ENCODE assay signal across 9 cellular contexts in genomic region chr15:71752604-71753289, GRCh38. TPM values are rescaled to one million over a fixed set of nuclear protein-coding genes. Genes with fewer than 3 reads are reported as not detected.
DNase-seq lines count a peak whose midpoint lies in the region; ATAC-seq and TF ChIP-seq lines count a peak whose summit lies in the region.
"Had no signal": no experiment of that assay in that cellular context is flagged by ENCODE, and none has a peak within 500 bp of the region (broad histone marks: within the 10 kb centered on the region; RNA-seq: fewer than 3 reads in every experiment).

No MANE protein-coding gene starts in this region.

- H3K27ac ChIP-seq in AG04450 (ENCODE audit: low read depth, low read length) (peak overlapping the region; percentile 22), OCI-LY1 (ENCODE audit: low read depth, low read length, poor library complexity, severe bottlenecking) (no peak overlapping the region), endodermal cell (ENCODE audit: low read depth, low read length) (no peak overlapping the region)

- H3K36me3 Mint-ChIP-seq in endodermal cell (ENCODE audit: low read depth): no peaks in the 10 kb centered on the region

- 71 to 82% methylated on average over 9 to 11 of the region's 11 CpGs for WGBS in endodermal cell (ENCODE audit: insufficient coverage in 1 of 2, insufficient read length in 1 of 2), 2 experiments

- no peak for ATAC-seq in HG02938 (IDR thresholded peaks at IDR 0.05; ENCODE audit: unreplicated experiment)
- no peak for ATAC-seq in HG02759 (IDR thresholded peaks at IDR 0.05; ENCODE audit: unreplicated experiment)

- TF ChIP-seq CTCF in AG04450 (IDR thresholded peaks at IDR 0.05; ENCODE audit: low read depth, low read length) (peak; percentile 47), GM12864 (IDR thresholded peaks at IDR 0.05; ENCODE audit: low read depth, low read length, missing control alignments) (peak; percentile 46), OCI-LY1 (IDR thresholded peaks at IDR 0.05; ENCODE audit: low read length) (peak; percentile 45; the same call in 1 of the 2 replicates), endodermal cell (conservative IDR thresholded peaks at IDR 0.05) (peak; percentile 83)

- H3K4me1 ChIP-seq in OCI-LY1 (ENCODE audit: insufficient read depth, low read length, severe bottlenecking) (no peaks in the 10 kb centered on the region), endodermal cell (ENCODE audit: control insufficient read depth, insufficient read depth, low read length) (no peaks in the 10 kb centered on the region)

- H3K9ac ChIP-seq in OCI-LY1 (ENCODE audit: low read length) (no peak overlapping the region), endodermal cell (ENCODE audit: extremely low read depth, low read length, poor library complexity, severe bottlenecking) (no peak overlapping the region)

- H3K9me3 ChIP-seq in AG04450 (ENCODE audit: control insufficient read depth, insufficient read depth, low read length) (peaks cover 6% of the 10 kb centered on the region), OCI-LY1 (ENCODE audit: low read length) (no peaks in the 10 kb centered on the region), endodermal cell (ENCODE audit: control insufficient read depth, low read length) (peaks cover 11% of the 10 kb centered on the region)

- CTCF ChIA-PET in AG04450 (lab: Charles Lee): interaction anchor here (0.6 to 3.9 kb wide), 13 partner anchors 9 to 404 kb away, joined by 3 to 60 read pairs (median 4); no protein-coding TSS in a partner anchor

- H3K9me3 Mint-ChIP-seq in endodermal cell: no peaks in the 10 kb centered on the region

- H3K9me2 ChIP-seq in OCI-LY1 (ENCODE audit: low read depth, low read length): no peaks in the 10 kb centered on the region

- no peaks in the 10 kb centered on the region for H3K36me3 ChIP-seq in OCI-LY1 (ENCODE audit: insufficient read depth, low read length)
- H3K36me3 ChIP-seq in endodermal cell (ENCODE audit: control insufficient read depth, insufficient read depth, low read length): no peaks in the 10 kb centered on the region

- peaks cover 1% of the 10 kb centered on the region for H3K4me1 Mint-ChIP-seq in endodermal cell

- POLR2A ChIA-PET in AG04450 (lab: Yijun Ruan, JAX): interaction anchor here (1.0 to 1.2 kb wide), 2 partner anchors 9 to 20 kb away, joined by 3 to 5 read pairs; no protein-coding TSS in a partner anchor

- no peak overlapping the region for H2AFZ ChIP-seq in OCI-LY1 (ENCODE audit: low read length)

- no peak overlapping the region for H3K4me3 ChIP-seq in AG04450 (ENCODE audit: low read depth, low read length)
- H3K4me3 ChIP-seq in GM12864 (ENCODE audit: low read depth, low read length): no peak overlapping the region
- no peak overlapping the region for H3K4me3 ChIP-seq in OCI-LY1 (ENCODE audit: low read depth, low read length, poor library complexity, severe bottlenecking)
- no peak overlapping the region for H3K4me3 ChIP-seq in endodermal cell (ENCODE audit: low read length)

- no peaks in the 10 kb centered on the region for H4K20me1 ChIP-seq in OCI-LY1 (ENCODE audit: insufficient read depth, low read length)

- H3K27ac Mint-ChIP-seq in endodermal cell: no peak overlapping the region

- H3K4me3 Mint-ChIP-seq in endodermal cell: no peak overlapping the region

- DNase-seq in AG04450 (ENCODE audit: low read depth, low spot score): peak; percentile 46
- no peak for DNase-seq in GM12864 (ENCODE audit: low read depth)
- DNase-seq in endodermal cell: peak; percentile 78
- DNase-seq in pons (ENCODE audit: low spot score): peak; percentile 26
- no peak for DNase-seq in NCI-H345 treated with DMSO at 0.1 percent for 48 hours (lab: John Stamatoyannopoulos, UW; ENCODE audit: unreplicated experiment)
- DNase-seq: left cardiac atrium had no signal

- no peak overlapping the region for H3K4me2 ChIP-seq in OCI-LY1 (ENCODE audit: low read length)

- no peaks in the 10 kb centered on the region for H3K27me3 Mint-ChIP-seq in endodermal cell (ENCODE audit: insufficient read depth)

- H3F3A ChIP-seq in OCI-LY1 (ENCODE audit: insufficient read depth, low read length): no peaks in the 10 kb centered on the region

- H3K79me2 ChIP-seq in OCI-LY1 (ENCODE audit: insufficient read depth, low read length): no peaks in the 10 kb centered on the region

- no peaks in the 10 kb centered on the region for H3K27me3 ChIP-seq in AG04450 (ENCODE audit: control insufficient read depth, insufficient read depth, low read length)
- H3K27me3 ChIP-seq in OCI-LY1 (ENCODE audit: insufficient read depth, low read length): no peaks in the 10 kb centered on the region
- no peaks in the 10 kb centered on the region for H3K27me3 ChIP-seq in endodermal cell (ENCODE audit: control insufficient read depth, insufficient read depth, low read length, poor library complexity, severe bottlenecking)

RNA-seq across cellular contexts. Expression of gene NR2E3, which starts 57.6 kb away (rescaled TPM):
- polyA plus RNA-seq in AG04450 (2011; rRNA removed): 0.16 and 0.29 TPM in 2 replicates
- 0.60 and 0.70 TPM in 2 replicates for polyA minus RNA-seq in AG04450 (2011; rRNA and poly(A)+ RNA removed)
- under 1 TPM; 0.15 to 0.55 TPM for total RNA-seq in endodermal cell
- polyA plus RNA-seq in endodermal cell (2013, experiment 1 of 2): 0.28 TPM
- polyA plus RNA-seq in endodermal cell (2013, experiment 2 of 2): not detected
- total RNA-seq: left cardiac atrium had no signal

Comparison
In these comparisons a context has a peak if more than half of its experiments do, and no peak if none do; other contexts are left out.
1. DNase-seq: peak in AG04450 (single experiment), endodermal cell (single experiment) and pons (single experiment); none in GM12864 (single experiment) and NCI-H345 treated with DMSO at 0.1 percent for 48 hours (single experiment).
2. Peak in every context shown above with its lines, with median percentiles within 50 percentile points of each other: CTCF ChIP-seq.